8 cellular contexts compared by ENCODE assay signal in genomic region chr15:77632760-77633133, GRCh38. TPM values are rescaled to one million over a fixed set of nuclear protein-coding genes. Genes with fewer than 3 reads are reported as not detected.
A peak's percentile ranks its signal among the peaks of the same experiment; 100 is the strongest.
DNase-seq lines count a peak whose midpoint lies in the region; ATAC-seq, FAIRE-seq and TF ChIP-seq lines count a peak whose summit lies in the region.

TSS of gene LINGO1 (minus strand) at chr15:77632912. CDS start at chr15:77632315, 597 bp downstream.

- no peak for TF ChIP-seq POLR2A in GM12892 (IDR thresholded peaks at IDR 0.05; ENCODE audit: low read depth, low read length)

- H3K9me3 Mint-ChIP-seq in activated T-cell treated with anti-CD3 and anti-CD28 coated beads, Interleukin-2, amount 50 U/mL, for 4 hours, result no peaks in the 10 kb centered on the region
- peaks cover 0 to 4% (median 0%) of the 10 kb centered on the region in 5 experiments for H3K9me3 Mint-ChIP-seq in brain
- peaks cover 0 to 2% of the 10 kb centered on the region in 2 donors for H3K9me3 Mint-ChIP-seq in stimulated activated naive B cell treated with anti-CD40 and anti-IgM and Interleukin-4, amounts not matched to agents 10 μg/mL and 1 μg/mL and 100 μg/mL, for 72 hours

- DNase-seq in activated T-cell treated with anti-CD3 and anti-CD28 coated beads, Interleukin-2, amount 50 U/mL, for 4 hours, result no peak
- DNase-seq in activated T-cell treated with anti-CD3 and anti-CD28 coated beads for 4 hours (no peak), islet precursor cell (peak; percentile 69), GM12892 (ENCODE audit: insufficient read length) (no peak), AML-193 (lab: John Stamatoyannopoulos, UW) (no peak)
- no peak for DNase-seq in stimulated activated naive B cell treated with anti-CD40 and anti-IgM and Interleukin-4, amounts not matched to agents 10 μg/mL and 1 μg/mL and 100 μg/mL, for 72 hours

- H3K4me3 Mint-ChIP-seq in activated T-cell treated with anti-CD3 and anti-CD28 coated beads, Interleukin-2, amount 50 U/mL, for 4 hours, result peak within 1 kb of the TSS; percentile 64
- H3K4me3 Mint-ChIP-seq in brain, result peak within 1 kb of the TSS; percentile 81 to 87 (median 86)
- H3K4me3 Mint-ChIP-seq in stimulated activated naive B cell treated with anti-CD40 and anti-IgM and Interleukin-4, amounts not matched to agents 10 μg/mL and 1 μg/mL and 100 μg/mL, for 72 hours, result peak within 1 kb of the TSS; percentile 75 to 76

- H3K27me3 Mint-ChIP-seq in activated T-cell treated with anti-CD3 and anti-CD28 coated beads, Interleukin-2, amount 50 U/mL, for 4 hours (ENCODE audit: low read depth), result peaks cover 56% of the 10 kb centered on the region
- H3K27me3 Mint-ChIP-seq in brain, result peaks cover 27% of the 10 kb centered on the region
- peaks cover 63 to 75% of the 10 kb centered on the region in 2 donors for H3K27me3 Mint-ChIP-seq in stimulated activated naive B cell treated with anti-CD40 and anti-IgM and Interleukin-4, amounts not matched to agents 10 μg/mL and 1 μg/mL and 100 μg/mL, for 72 hours

- peak within 1 kb of the TSS; percentile 54 to 98 (median 89) for H3K27ac Mint-ChIP-seq in brain
- H3K27ac Mint-ChIP-seq in stimulated activated naive B cell treated with anti-CD40 and anti-IgM and Interleukin-4, amounts not matched to agents 10 μg/mL and 1 μg/mL and 100 μg/mL, for 72 hours, result peak within 1 kb of the TSS; percentile 31

- TF ChIP-seq CTCF in brain (conservative IDR thresholded peaks at IDR 0.05), result no peak

- H3K4me1 Mint-ChIP-seq in activated T-cell treated with anti-CD3 and anti-CD28 coated beads, Interleukin-2, amount 50 U/mL, for 4 hours (ENCODE audit: low read depth), result peaks cover 11% of the 10 kb centered on the region
- H3K4me1 Mint-ChIP-seq in brain, result peaks cover 52% of the 10 kb centered on the region
- H3K4me1 Mint-ChIP-seq in stimulated activated naive B cell treated with anti-CD40 and anti-IgM and Interleukin-4, amounts not matched to agents 10 μg/mL and 1 μg/mL and 100 μg/mL, for 72 hours, result peaks cover 9 to 14% of the 10 kb centered on the region in 2 donors

- peak; percentile 6 to 24 for ATAC-seq in activated T-cell treated with anti-CD3 and anti-CD28 coated beads, Interleukin-2, amount 50 U/mL, for 4 hours
- peak; percentile 1 for ATAC-seq in stimulated activated naive B cell treated with anti-CD40 and anti-IgM and Interleukin-4, amounts not matched to agents 10 μg/mL and 1 μg/mL and 100 μg/mL, for 72 hours (replicated peaks)
- no peak for ATAC-seq in GM21423 (IDR thresholded peaks at IDR 0.05; ENCODE audit: unreplicated experiment)

- no peaks in the 10 kb centered on the region for H3K36me3 Mint-ChIP-seq in activated T-cell treated with anti-CD3 and anti-CD28 coated beads, Interleukin-2, amount 50 U/mL, for 4 hours (ENCODE audit: insufficient read depth)
- no peaks in the 10 kb centered on the region for H3K36me3 Mint-ChIP-seq in brain
- H3K36me3 Mint-ChIP-seq in stimulated activated naive B cell treated with anti-CD40 and anti-IgM and Interleukin-4, amounts not matched to agents 10 μg/mL and 1 μg/mL and 100 μg/mL, for 72 hours, result no peaks in the 10 kb centered on the region

- FAIRE-seq in GM12892 (lab: Jason Lieb, UNC), result no peak

RNA-seq across cellular contexts. Expression of gene LINGO1, which starts in this region (rescaled TPM):
- not detected for total RNA-seq in activated T-cell treated with anti-CD3 and anti-CD28 coated beads, Interleukin-2, amount 50 U/mL, for 4 hours
- 40.6 TPM for polyA plus RNA-seq in brain (ENCODE audit: insufficient read depth, low read depth, low replicate concordance)
- 0.11 TPM for polyA plus RNA-seq in GM12892 (2012; ENCODE audit: missing spikeins)

Comparison
In these comparisons a context has a peak if more than half of its experiments do, and no peak if none do; other contexts are left out.
1. Peak in ATAC-seq in activated T-cell treated with anti-CD3 and anti-CD28 coated beads, Interleukin-2, amount 50 U/mL, for 4 hours; RNA of the gene not detected or under 1 TPM.